ENCODE assay signal across 19 cellular contexts in the genomic region with DNA sequence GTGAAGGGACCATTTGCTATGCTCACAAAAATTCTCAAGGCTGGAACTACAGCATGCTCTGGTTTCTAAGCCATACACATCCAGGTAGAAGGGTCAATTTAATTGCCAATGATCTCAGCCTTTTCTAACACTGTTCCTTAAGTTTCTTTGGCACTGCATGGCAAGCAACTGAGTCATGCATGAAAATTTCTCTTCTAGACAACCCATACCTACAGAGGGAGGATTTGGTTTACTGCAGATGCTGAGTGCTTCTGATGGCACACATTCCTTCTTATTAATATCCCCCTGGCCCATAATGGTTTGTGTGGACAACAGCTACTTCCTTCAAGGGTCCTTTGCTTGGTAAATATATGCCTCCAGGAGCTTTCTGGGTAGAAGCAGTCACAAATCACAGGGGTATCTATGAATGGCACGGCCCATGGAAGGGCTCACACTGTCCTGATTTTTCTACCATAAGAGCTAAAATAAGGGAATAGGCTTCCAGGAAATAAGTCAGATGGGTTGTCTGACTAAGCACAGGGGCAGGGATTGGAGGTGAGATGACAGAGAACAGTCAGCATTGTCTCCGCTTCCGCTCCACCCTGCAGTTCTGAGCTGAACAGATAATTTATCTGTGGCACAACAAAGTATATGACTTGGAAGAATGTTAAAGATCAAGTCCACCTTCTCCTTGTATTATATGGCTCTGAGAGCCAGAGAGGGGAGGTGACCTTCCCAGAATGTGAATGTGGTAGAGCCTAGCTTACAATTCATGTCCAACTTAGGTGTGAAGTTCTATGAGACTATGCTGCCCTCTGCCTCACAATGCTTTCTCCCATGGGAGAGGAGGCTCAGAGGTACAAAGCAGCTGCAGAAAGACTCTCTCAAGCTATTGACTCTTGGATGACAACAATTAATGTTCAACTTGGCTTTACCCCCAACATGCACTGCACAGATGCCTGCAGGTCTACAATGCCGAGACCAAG.
DNase-seq lines count a peak whose midpoint lies in the region; ATAC-seq and TF ChIP-seq lines count a peak whose summit lies in the region.
"Had no signal": no experiment of that assay in that cellular context is flagged by ENCODE, and none has a peak within 500 bp of the region (broad histone marks: within the 10 kb centered on the region; RNA-seq: fewer than 3 reads in every experiment).

No MANE protein-coding gene starts in this region.

- H3K36me3 ChIP-seq in left ventricle myocardium inferior (no peaks in the 10 kb centered on the region), body of pancreas (replicated peaks in 1 of 2; ENCODE audit: insufficient read depth in 1 of 2, low read depth in 2 of 2) (no peaks in the 10 kb centered on the region)

- no peaks in the 10 kb centered on the region for H3K9me3 ChIP-seq in left ventricle myocardium inferior (replicated peaks)
- H3K9me3 ChIP-seq in body of pancreas, result no peaks in the 10 kb centered on the region
- H3K9me3 ChIP-seq: Caco-2 had no signal

- H3K4me3 ChIP-seq in left ventricle myocardium inferior (no peak overlapping the region), body of pancreas (no peak overlapping the region)

- no peaks in the 10 kb centered on the region for H3K9me3 Mint-ChIP-seq in natural killer cell
- H3K9me3 Mint-ChIP-seq: effector memory CD8-positive, alpha-beta T cell; stimulated activated memory B cell treated with anti-CD40 and anti-IgM and Interleukin-4, amounts not matched to agents 10 μg/mL and 1 μg/mL and 100 μg/mL, for 72 hours had no signal

- TF ChIP-seq POLR2A in body of pancreas (IDR thresholded peaks at IDR 0.05), result no peak

- ATAC-seq in natural killer cell, result no peak
- no peak for ATAC-seq in body of pancreas
- ATAC-seq: effector memory CD8-positive, alpha-beta T cell; stimulated activated memory B cell treated with anti-CD40 and anti-IgM and Interleukin-4, amounts not matched to agents 10 μg/mL and 1 μg/mL and 100 μg/mL, for 72 hours had no signal

- intact Hi-C loops in left ventricle myocardium inferior (cut with micrococcal nuclease) (no loop called here), cardiac septum (cut with DNase I) (loop anchor here (5.0 kb wide), 1 partner anchor 362 kb away; the partner anchor contains the start of gene IGFBP5), natural killer cell (cut with micrococcal nuclease) (no loop called here), body of pancreas (cut with DNase I) (no loop called here)

- no peak overlapping the region for H3K27ac Mint-ChIP-seq in natural killer cell
- H3K27ac Mint-ChIP-seq: effector memory CD8-positive, alpha-beta T cell; stimulated activated memory B cell treated with anti-CD40 and anti-IgM and Interleukin-4, amounts not matched to agents 10 μg/mL and 1 μg/mL and 100 μg/mL, for 72 hours had no signal

- TF ChIP-seq CTCF in left ventricle myocardium inferior (IDR thresholded peaks at IDR 0.05; ENCODE audit: borderline replicate concordance) (peak; percentile 37), natural killer cell (IDR thresholded peaks at IDR 0.05) (no peak), body of pancreas (IDR thresholded peaks at IDR 0.05) (no peak)

- H3K4me1 Mint-ChIP-seq in natural killer cell, result no peaks in the 10 kb centered on the region
- H3K4me1 Mint-ChIP-seq: stimulated activated memory B cell treated with anti-CD40 and anti-IgM and Interleukin-4, amounts not matched to agents 10 μg/mL and 1 μg/mL and 100 μg/mL, for 72 hours had no signal

- DNase-seq in left ventricle myocardium inferior (no peak), cardiac septum (ENCODE audit: low spot score) (no peak), NCI-H69 (lab: John Stamatoyannopoulos, UW) (peak; percentile 19), epithelial cell of prostate (ENCODE audit: low read depth, low spot score) (no peak), renal cortical epithelial cell (ENCODE audit: low read depth) (peak; percentile 70), natural killer cell (no peak), body of pancreas (no peak), NCI-H2081 (lab: John Stamatoyannopoulos, UW) (no peak)
- DNase-seq: activated CD4-positive, alpha-beta T cell treated with anti-CD3 and anti-CD28 coated beads, Interleukin-2, amount 50 U/mL, for 48 hours; activated naive CD4-positive, alpha-beta T cell; AML-193; amygdala; Caco-2; effector memory CD8-positive, alpha-beta T cell; GDM1; NCI-H1694; NCI-H774; retina had no signal

- peaks cover 9 to 24% of the 10 kb centered on the region in 2 donors for H3K27me3 Mint-ChIP-seq in natural killer cell (ENCODE audit: low read depth in 2 of 2)

- H3K4me1 ChIP-seq in left ventricle myocardium inferior (peaks cover 30% of the 10 kb centered on the region), body of pancreas (no peaks in the 10 kb centered on the region)
- H3K4me1 ChIP-seq: Caco-2 had no signal

- no peaks in the 10 kb centered on the region for H3K36me3 Mint-ChIP-seq in natural killer cell
- H3K36me3 Mint-ChIP-seq: stimulated activated memory B cell treated with anti-CD40 and anti-IgM and Interleukin-4, amounts not matched to agents 10 μg/mL and 1 μg/mL and 100 μg/mL, for 72 hours had no signal

- H3K27me3 ChIP-seq in left ventricle myocardium inferior (ENCODE audit: low read depth) (no peaks in the 10 kb centered on the region), body of pancreas (no peaks in the 10 kb centered on the region)

- peak overlapping the region; percentile 44 for H3K27ac ChIP-seq in left ventricle myocardium inferior (replicated peaks)
- peak overlapping the region; percentile 48 for H3K27ac ChIP-seq in epithelial cell of prostate
- no peak overlapping the region for H3K27ac ChIP-seq in body of pancreas

- H3K4me3 Mint-ChIP-seq in natural killer cell, result no peak overlapping the region
- H3K4me3 Mint-ChIP-seq: effector memory CD8-positive, alpha-beta T cell; stimulated activated memory B cell treated with anti-CD40 and anti-IgM and Interleukin-4, amounts not matched to agents 10 μg/mL and 1 μg/mL and 100 μg/mL, for 72 hours had no signal

- 92 to 97% methylated on average over 4 of the region's 4 CpGs for WGBS in body of pancreas, 2 donors

Comparison
In these comparisons a context has a peak if more than half of its experiments do, and no peak if none do; other contexts are left out.
1. DNase-seq: peak in NCI-H69 (single experiment) and renal cortical epithelial cell (single experiment); none in left ventricle myocardium inferior (single experiment), cardiac septum (single experiment), epithelial cell of prostate (single experiment), natural killer cell (single experiment), body of pancreas (0 of 4) and NCI-H2081 (0 of 2).
2. H3K27ac ChIP-seq: peak in left ventricle myocardium inferior (single experiment) and epithelial cell of prostate (single experiment); none in body of pancreas (0 of 4).